ENCODE assay signal across 1 cellular context in genomic region chr17:68035523-68036303, GRCh38.
TF ChIP-seq lines count a peak whose summit lies in the region.

KPNA2 (plus strand) TSS chr17:68035735; CDS start chr17:68037133, 1,398 bp downstream.

TF ChIP-seq in HepG2, 621 proteins besides CTCF, POLR2A, EP300 and RAD21 (continued from another document and continues in another):
- TF ChIP-seq USF2 (IDR thresholded peaks at IDR 0.05; ENCODE audit: low read depth, low read length) (no peak), USF2 (CRISPR knock-in tag; IDR thresholded peaks at IDR 0.05; ENCODE audit: borderline replicate concordance) (no peak), ZNF234 (CRISPR knock-in tag; conservative IDR thresholded peaks at IDR 0.05) (0 out of 2 replicates have a peak, but pooled peaks have one; percentile 19), LBX2 (CRISPR knock-in tag; IDR thresholded peaks at IDR 0.05; ENCODE audit: borderline replicate concordance) (no peak; the same call in 1 of the 2 replicates), BATF2 (CRISPR knock-in tag; IDR thresholded peaks at IDR 0.05) (peak; percentile 98), TEF (CRISPR knock-in tag; IDR thresholded peaks at IDR 0.05) (peak; percentile 75), SIN3B (IDR thresholded peaks at IDR 0.05; ENCODE audit: low read length) (peak; percentile 90), ARNT (IDR thresholded peaks at IDR 0.05) (no peak), SCMH1 (CRISPR knock-in tag; IDR thresholded peaks at IDR 0.05; ENCODE audit: borderline replicate concordance) (no peak), HMGXB3 (CRISPR knock-in tag; IDR thresholded peaks at IDR 0.05; ENCODE audit: borderline replicate concordance) (no peak), NR1H2 (CRISPR knock-in tag; IDR thresholded peaks at IDR 0.05; ENCODE audit: borderline replicate concordance, low read depth) (0 out of 2 replicates have a peak, but pooled peaks have one; percentile 68), THAP11 (CRISPR knock-in tag; IDR thresholded peaks at IDR 0.05) (peak; percentile 86), ZNF614 (CRISPR knock-in tag; IDR thresholded peaks at IDR 0.05; ENCODE audit: borderline replicate concordance) (no peak), UBTF (CRISPR knock-in tag; IDR thresholded peaks at IDR 0.05) (peak; percentile 98), KDM5A (IDR thresholded peaks at IDR 0.05; ENCODE audit: borderline replicate concordance, low read length) (peak; percentile 89), ZNF264 (CRISPR knock-in tag; IDR thresholded peaks at IDR 0.05) (peak; percentile 77), ZNF557 (CRISPR knock-in tag; IDR thresholded peaks at IDR 0.05) (no peak), ISX (CRISPR knock-in tag; conservative IDR thresholded peaks at IDR 0.05) (peak; percentile 92), GATA4 (IDR thresholded peaks at IDR 0.05; ENCODE audit: borderline replicate concordance, low read depth) (peak; percentile 57), FOXJ3 (CRISPR knock-in tag; IDR thresholded peaks at IDR 0.05; ENCODE audit: borderline replicate concordance) (peak; percentile 79; the same call in 1 of the 2 replicates), RFX1 (IDR thresholded peaks at IDR 0.05) (no peak), MAX (IDR thresholded peaks at IDR 0.05) (peak; percentile 98), JUN (CRISPR knock-in tag; IDR thresholded peaks at IDR 0.05) (no peak), ARNT2 (CRISPR knock-in tag; IDR thresholded peaks at IDR 0.05; ENCODE audit: low read depth) (peak; percentile 99), MAFK (conservative IDR thresholded peaks at IDR 0.05 in 1 of 2, IDR thresholded peaks at IDR 0.05 in 1 of 2; ENCODE audit: low read length in 2 of 2) (no peak), ARHGAP35 (CRISPR knock-in tag; IDR thresholded peaks at IDR 0.05; ENCODE audit: borderline replicate concordance) (peak; percentile 94), CCAR2 (optimal IDR thresholded peaks at IDR 0.05; ENCODE audit: low read depth, low read length) (no peak), EHMT2 (IDR thresholded peaks at IDR 0.05; ENCODE audit: borderline replicate concordance, low read depth, low read length) (no peak), TGIF2 (CRISPR knock-in tag; IDR thresholded peaks at IDR 0.05) (peak; percentile 84), ZBTB4 (CRISPR knock-in tag; IDR thresholded peaks at IDR 0.05; ENCODE audit: borderline replicate concordance) (peak; percentile 59; the same call in 1 of the 2 replicates), ZBTB2 (CRISPR knock-in tag; IDR thresholded peaks at IDR 0.05; ENCODE audit: low read depth) (peak; percentile 74), DPF2 (CRISPR knock-in tag; IDR thresholded peaks at IDR 0.05; ENCODE audit: borderline replicate concordance, low read depth) (no peak), ZNF550 (CRISPR knock-in tag; IDR thresholded peaks at IDR 0.05; ENCODE audit: borderline replicate concordance) (peak; percentile 44; the same call in 1 of the 2 replicates), ZNF792 (CRISPR knock-in tag; IDR thresholded peaks at IDR 0.05) (peak; percentile 53), ZNF790 (CRISPR knock-in tag; IDR thresholded peaks at IDR 0.05; ENCODE audit: borderline replicate concordance) (peak; percentile 85; the same call in 1 of the 2 replicates), ZNF564 (CRISPR knock-in tag; IDR thresholded peaks at IDR 0.05) (peak; percentile 89; the same call in 1 of the 2 replicates), CAMTA2 (CRISPR knock-in tag; IDR thresholded peaks at IDR 0.05; ENCODE audit: borderline replicate concordance) (peak; percentile 41; the same call in 1 of the 2 replicates), E2F2 (CRISPR knock-in tag; IDR thresholded peaks at IDR 0.05; ENCODE audit: borderline replicate concordance) (peak; percentile 70; the same call in 1 of the 2 replicates), FOXC1 (CRISPR knock-in tag; IDR thresholded peaks at IDR 0.05; ENCODE audit: borderline replicate concordance) (peak; percentile 96), HOXD1 (CRISPR knock-in tag; IDR thresholded peaks at IDR 0.05) (peak; percentile 91), SMC3 (IDR thresholded peaks at IDR 0.05; ENCODE audit: low read length) (no peak), TFAP4 (IDR thresholded peaks at IDR 0.05; ENCODE audit: borderline replicate concordance, low read depth) (peak; percentile 50; the same call in 1 of the 2 replicates)
